15 cellular contexts compared by ENCODE assay signal in genomic region chr5:16889972-16890519, GRCh38. TPM values are rescaled to one million over a fixed set of nuclear protein-coding genes. Genes with fewer than 3 reads are reported as not detected.
DNase-seq lines count a peak whose midpoint lies in the region; ATAC-seq and TF ChIP-seq lines count a peak whose summit lies in the region.
"Had no signal": no experiment of that assay in that cellular context is flagged by ENCODE, and none has a peak within 500 bp of the region (broad histone marks: within the 10 kb centered on the region; RNA-seq: fewer than 3 reads in every experiment).

No MANE protein-coding gene starts in this region.

- WGBS in GM23248 (ENCODE audit: low coverage in 1 of 2, low lambda C conversion rate in 2 of 2, missing lambda C conversion rate in 2 of 2), 2 experiments, result 44 to 45% methylated on average over 5 of the region's 5 CpGs

- H3K9me3 ChIP-seq in GM23248 (ENCODE audit: low read depth), result no peaks in the 10 kb centered on the region

- H3K4me1 ChIP-seq in GM23248 (ENCODE audit: insufficient read depth), result peaks cover 61% of the 10 kb centered on the region

- no peak overlapping the region for H3K4me3 Mint-ChIP-seq in progenitor cell of endocrine pancreas (ENCODE audit: low read depth)
- no peak overlapping the region for H3K4me3 Mint-ChIP-seq in activated CD8-positive, alpha-beta T cell treated with anti-CD3 and anti-CD28 coated beads, Interleukin-2, amount 10 ng/mL, durations not matched to agents 7 days and 5 days
- H3K4me3 Mint-ChIP-seq: activated naive CD8-positive, alpha-beta T cell had no signal

- peaks cover 58% of the 10 kb centered on the region for H3F3A ChIP-seq in GM23248 (ENCODE audit: insufficient read depth)

- H3K9ac ChIP-seq in GM23248, result no peak overlapping the region

- no peaks in the 10 kb centered on the region for H3K9me3 Mint-ChIP-seq in progenitor cell of endocrine pancreas (ENCODE audit: low read depth)
- H3K9me3 Mint-ChIP-seq in activated CD8-positive, alpha-beta T cell treated with anti-CD3 and anti-CD28 coated beads, Interleukin-2, amount 10 ng/mL, durations not matched to agents 7 days and 5 days (ENCODE audit: insufficient read depth), result no peaks in the 10 kb centered on the region

- in situ Hi-C loops in GM23248 (cut with MboI), result no loop called here

- H3K27ac ChIP-seq in GM23248 (peak overlapping the region; percentile 41), epithelial cell of prostate (peak overlapping the region; percentile 56)
- H3K27ac ChIP-seq: dorsolateral prefrontal cortex had no signal

- no peaks in the 10 kb centered on the region for H3K27me3 ChIP-seq in GM23248 (replicated peaks; ENCODE audit: insufficient read depth)

- POLR2A ChIA-PET in activated CD8-positive, alpha-beta T cell treated with anti-CD3 and anti-CD28 coated beads, Interleukin-2, amount 10 ng/mL, durations not matched to agents 7 days and 5 days (lab: Charles Lee), result no interaction called here

- H4K20me1 ChIP-seq in GM23248 (ENCODE audit: insufficient read depth), result peaks cover 11% of the 10 kb centered on the region; the same call in 1 of the 2 replicates

- TF ChIP-seq CTCF in progenitor cell of endocrine pancreas (IDR thresholded peaks at IDR 0.05; ENCODE audit: unreplicated experiment), result no peak

- H3K79me2 ChIP-seq in GM23248 (ENCODE audit: insufficient read depth), result peaks cover 99% of the 10 kb centered on the region

- H3K27ac Mint-ChIP-seq in progenitor cell of endocrine pancreas, result peak overlapping the region; percentile 50
- H3K27ac Mint-ChIP-seq in activated CD8-positive, alpha-beta T cell treated with anti-CD3 and anti-CD28 coated beads, Interleukin-2, amount 10 ng/mL, durations not matched to agents 7 days and 5 days, result no peak overlapping the region
- H3K27ac Mint-ChIP-seq: activated naive CD8-positive, alpha-beta T cell had no signal

- CTCF ChIA-PET in activated CD8-positive, alpha-beta T cell treated with anti-CD3 and anti-CD28 coated beads, Interleukin-2, amount 10 ng/mL, durations not matched to agents 7 days and 5 days (lab: Charles Lee), result no interaction called here

- H3K9me2 ChIP-seq in GM23248 (ENCODE audit: insufficient read depth), result no peaks in the 10 kb centered on the region

- H2AFZ ChIP-seq in GM23248, result no peak overlapping the region

- peak overlapping the region; percentile 31 for H3K4me2 ChIP-seq in GM23248 (ENCODE audit: unreplicated experiment)

- no peaks in the 10 kb centered on the region for H3K27me3 Mint-ChIP-seq in progenitor cell of endocrine pancreas
- H3K27me3 Mint-ChIP-seq in activated CD8-positive, alpha-beta T cell treated with anti-CD3 and anti-CD28 coated beads, Interleukin-2, amount 10 ng/mL, durations not matched to agents 7 days and 5 days (ENCODE audit: low read depth), result no peaks in the 10 kb centered on the region

- H3K4me3 ChIP-seq in GM23248, result peak overlapping the region; percentile 1; the same call in 1 of the 2 replicates
- H3K4me3 ChIP-seq: dorsolateral prefrontal cortex, K562, lung had no signal

- DNase-seq in GM23248 (peak; percentile 48), RPMI7951 (ENCODE audit: low read depth) (peak; percentile 56), epithelial cell of prostate (ENCODE audit: low read depth, low spot score) (no peak), progenitor cell of endocrine pancreas (ENCODE audit: low spot score, unreplicated experiment) (no peak), DMS53 treated with DMSO at 0.1 percent for 48 hours (lab: John Stamatoyannopoulos, UW; ENCODE audit: unreplicated experiment) (no peak)
- DNase-seq in effector CD4-positive, alpha-beta T cell, result no peak
- DNase-seq in activated CD8-positive, alpha-beta T cell treated with anti-CD3 and anti-CD28 coated beads, Interleukin-2, amount 10 ng/mL, durations not matched to agents 7 days and 5 days, result no peak
- DNase-seq: COR-L47, dorsolateral prefrontal cortex, GOT3, NCI-H2081 had no signal

- no peak for ATAC-seq in HG02852 (IDR thresholded peaks at IDR 0.05; ENCODE audit: unreplicated experiment)
- no peak for ATAC-seq in activated CD8-positive, alpha-beta T cell treated with anti-CD3 and anti-CD28 coated beads, Interleukin-2, amount 10 ng/mL, durations not matched to agents 7 days and 5 days
- ATAC-seq: K562 had no signal

- no peaks in the 10 kb centered on the region for H3K36me3 ChIP-seq in GM23248 (ENCODE audit: low read depth)

- H3K4me1 Mint-ChIP-seq in progenitor cell of endocrine pancreas (ENCODE audit: low read depth), result peaks cover 33% of the 10 kb centered on the region
- H3K4me1 Mint-ChIP-seq in activated CD8-positive, alpha-beta T cell treated with anti-CD3 and anti-CD28 coated beads, Interleukin-2, amount 10 ng/mL, durations not matched to agents 7 days and 5 days (ENCODE audit: low read depth), result no peaks in the 10 kb centered on the region

- no peaks in the 10 kb centered on the region for H3K36me3 Mint-ChIP-seq in progenitor cell of endocrine pancreas (ENCODE audit: insufficient read depth)
- no peaks in the 10 kb centered on the region for H3K36me3 Mint-ChIP-seq in activated CD8-positive, alpha-beta T cell treated with anti-CD3 and anti-CD28 coated beads, Interleukin-2, amount 10 ng/mL, durations not matched to agents 7 days and 5 days (ENCODE audit: low read depth)
- H3K36me3 Mint-ChIP-seq: activated naive CD8-positive, alpha-beta T cell had no signal

RNA-seq across cellular contexts. Expression of gene MYO10, which starts 46.0 kb away (rescaled TPM):
- 43.2 and 49.1 TPM in 2 replicates for total RNA-seq in GM23248 (2014; rRNA removed; shearing (Covaris generic))
- 42.2 and 47.0 TPM in 2 replicates for polyA plus RNA-seq in GM23248 (2016; fragmentation: Nextera tagmentation; extraction: Ambion mirVana)
- 16.5 and 17.2 TPM in 2 replicates for total RNA-seq in RPMI7951 (2014; rRNA removed; shearing (Covaris generic))
- 81.6 and 88.0 TPM in 2 replicates for total RNA-seq in progenitor cell of endocrine pancreas
- total RNA-seq in activated CD8-positive, alpha-beta T cell treated with anti-CD3 and anti-CD28 coated beads, Interleukin-2, amount 10 ng/mL, durations not matched to agents 7 days and 5 days, result not detected
- polyA plus RNA-seq: K562 had no signal

Comparison
In these comparisons a context has a peak if more than half of its experiments do, and no peak if none do; other contexts are left out.
1. DNase-seq: peak in GM23248 (single experiment) and RPMI7951 (single experiment); none in epithelial cell of prostate (single experiment), progenitor cell of endocrine pancreas (single experiment), effector CD4-positive, alpha-beta T cell (single experiment), DMS53 treated with DMSO at 0.1 percent for 48 hours (single experiment) and activated CD8-positive, alpha-beta T cell treated with anti-CD3 and anti-CD28 coated beads, Interleukin-2, amount 10 ng/mL, durations not matched to agents 7 days and 5 days (single experiment).
2. RNA of gene MYO10, which starts 46.0 kb away (total RNA-seq): 81.6 to 88.0 TPM in progenitor cell of endocrine pancreas, 43.2 to 49.1 TPM in GM23248 and 16.5 to 17.2 TPM in RPMI7951; not detected in activated CD8-positive, alpha-beta T cell treated with anti-CD3 and anti-CD28 coated beads, Interleukin-2, amount 10 ng/mL, durations not matched to agents 7 days and 5 days; every median in the first group is over 10 times any median in the second.